8 cellular contexts compared by ENCODE assay signal in the genomic region with DNA sequence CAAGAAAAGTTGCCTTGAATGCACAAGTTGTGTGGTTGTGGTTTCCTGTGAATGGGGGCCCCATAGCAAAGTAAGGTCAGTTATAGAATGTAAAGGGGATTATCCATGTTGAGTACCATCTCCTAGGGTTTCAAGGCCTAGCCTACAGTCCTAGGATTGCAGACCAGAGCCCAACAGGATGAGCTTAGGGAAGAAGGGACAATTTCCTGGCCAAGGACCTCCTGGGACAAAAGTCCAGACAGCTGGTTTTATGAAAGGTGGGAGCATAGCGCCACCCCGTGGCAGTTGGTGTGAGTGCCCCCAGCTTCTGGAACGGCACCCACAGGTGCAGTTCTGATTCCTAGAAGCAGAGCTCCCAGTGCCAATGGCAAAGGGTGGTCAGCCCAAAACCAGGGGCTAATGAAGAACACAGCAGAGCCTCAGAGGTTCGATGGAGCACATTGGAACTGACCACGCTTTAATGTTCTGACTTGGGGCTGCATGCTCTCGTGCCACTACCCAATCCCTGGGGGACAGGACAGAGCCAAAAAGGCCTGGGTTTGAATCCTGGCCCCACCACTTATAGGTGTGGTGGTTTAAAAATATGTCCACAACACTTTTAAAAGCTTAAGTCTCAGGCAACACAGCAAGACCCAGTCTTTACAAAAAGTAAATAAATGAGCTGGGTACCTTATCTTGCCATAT. TPM values are rescaled to one million over a fixed set of nuclear protein-coding genes. Genes with fewer than 3 reads are reported as not detected.
DNase-seq lines count a peak whose midpoint lies in the region; ATAC-seq and TF ChIP-seq lines count a peak whose summit lies in the region.

No MANE protein-coding gene starts in this region.

- POLR2A ChIA-PET in CD4-positive, alpha-beta T cell (lab: Charles Lee): interaction anchor here (0.7 to 1.6 kb wide), 6 partner anchors 11 to 258 kb away, joined by 3 to 10 read pairs (median 3); a partner anchor contains a TSS

- peak; percentile 64 for ATAC-seq in CD4-positive, alpha-beta T cell (ENCODE audit: poor library complexity)
- no peak for ATAC-seq in GM19023 (IDR thresholded peaks at IDR 0.05; ENCODE audit: unreplicated experiment)

- H3K79me2 ChIP-seq in OCI-LY3 (ENCODE audit: low read length) (no peaks in the 10 kb centered on the region), neural cell (replicated peaks; ENCODE audit: insufficient read depth, low read length) (no peaks in the 10 kb centered on the region)

- no peaks in the 10 kb centered on the region for H3K9me3 ChIP-seq in CD4-positive, alpha-beta T cell (ENCODE audit: control insufficient read depth, low read length)
- H3K9me3 ChIP-seq in OCI-LY3 (ENCODE audit: insufficient read depth, low read length) (no peaks in the 10 kb centered on the region), neural cell (ENCODE audit: low read length) (no peaks in the 10 kb centered on the region), stomach (no peaks in the 10 kb centered on the region)

- H3K27me3 ChIP-seq in CD4-positive, alpha-beta T cell (ENCODE audit: control insufficient read depth, insufficient read depth, low read length): no peaks in the 10 kb centered on the region
- H3K27me3 ChIP-seq in OCI-LY3 (ENCODE audit: low read depth, low read length): no peaks in the 10 kb centered on the region
- no peaks in the 10 kb centered on the region for H3K27me3 ChIP-seq in neural cell (ENCODE audit: insufficient read depth, low read depth, low read length)
- H3K27me3 ChIP-seq in stomach: no peaks in the 10 kb centered on the region

- 36 to 50% (median 46%) methylated on average over 6 of the region's 6 CpGs for WGBS in stomach, 5 donors

- H3K4me2 ChIP-seq in OCI-LY3 (ENCODE audit: low read length) (no peak overlapping the region), neural cell (ENCODE audit: low read length) (no peak overlapping the region)

- no peaks in the 10 kb centered on the region for H3K9me2 ChIP-seq in neural cell (ENCODE audit: insufficient read depth, low read length)

- CTCF ChIA-PET in CD4-positive, alpha-beta T cell (lab: Charles Lee): interaction anchor here (0.6 to 2.7 kb wide), 17 partner anchors 10 to 280 kb away, joined by 3 to 28 read pairs (median 3); a partner anchor contains a TSS

- no peaks in the 10 kb centered on the region for H3K9me3 Mint-ChIP-seq in CD4-positive, alpha-beta T cell
- no peaks in the 10 kb centered on the region for H3K9me3 Mint-ChIP-seq in HFFc6
- no peaks in the 10 kb centered on the region for H3K9me3 Mint-ChIP-seq in activated T-cell treated with anti-CD3 and anti-CD28 coated beads, Interleukin-2, amount 50 U/mL, for 24 hours

- H2AFZ ChIP-seq in OCI-LY3 (ENCODE audit: low read depth, low read length): no peak overlapping the region
- H2AFZ ChIP-seq in neural cell (ENCODE audit: low read depth, low read length): no peak overlapping the region

- H3K36me3 ChIP-seq in OCI-LY3 (replicated peaks; ENCODE audit: low read depth, low read length): peaks cover 4% of the 10 kb centered on the region
- H3K36me3 ChIP-seq in neural cell (ENCODE audit: insufficient read depth, low read length): no peaks in the 10 kb centered on the region
- peaks cover 9 to 56% (median 40%) of the 10 kb centered on the region in 4 donors for H3K36me3 ChIP-seq in stomach

- intact Hi-C loops in CD4-positive, alpha-beta T cell (cut with DNase I, micrococcal nuclease): loop anchor here (1.0 to 10.0 kb wide), 2 partner anchors 154 to 495 kb away; no protein-coding TSS in a partner anchor
- intact Hi-C loops in stomach (cut with DNase I; ENCODE audit: low total_unique reads): loop anchor here (5.0 kb wide), 1 partner anchor 153 kb away; no protein-coding TSS in a partner anchor

- H3K27ac ChIP-seq in CD4-positive, alpha-beta T cell (ENCODE audit: low read depth, low read length): no peak overlapping the region
- no peak overlapping the region for H3K27ac ChIP-seq in OCI-LY3 (ENCODE audit: low read length)
- no peak overlapping the region for H3K27ac ChIP-seq in neural cell (ENCODE audit: low read length)
- H3K27ac ChIP-seq in stomach: no peak overlapping the region

- H3K9ac ChIP-seq in OCI-LY3 (ENCODE audit: low read length) (no peak overlapping the region), neural cell (ENCODE audit: low read length) (no peak overlapping the region)

- TF ChIP-seq RAD21 in neural cell (conservative IDR thresholded peaks at IDR 0.05): peak; percentile 84

- peaks cover 6% of the 10 kb centered on the region for H3K4me1 Mint-ChIP-seq in CD4-positive, alpha-beta T cell (ENCODE audit: low read depth)
- no peaks in the 10 kb centered on the region for H3K4me1 Mint-ChIP-seq in HFFc6 (ENCODE audit: low read depth)
- H3K4me1 Mint-ChIP-seq in activated T-cell treated with anti-CD3 and anti-CD28 coated beads, Interleukin-2, amount 50 U/mL, for 24 hours (ENCODE audit: low read depth): peaks cover 14% of the 10 kb centered on the region

- H3K4me1 ChIP-seq in OCI-LY3 (ENCODE audit: low read length) (no peaks in the 10 kb centered on the region), stomach (peaks cover 0 to 4% (median 0%) of the 10 kb centered on the region in 4 donors)

- peak; percentile 42 to 75 (median 62) for DNase-seq in CD4-positive, alpha-beta T cell
- DNase-seq in HFFc6 (peak; percentile 32), fibroblast of mammary gland (ENCODE audit: low read depth) (peak; percentile 66), stomach (peak; percentile 82)
- DNase-seq in activated T-cell treated with anti-CD3 and anti-CD28 coated beads, Interleukin-2, amount 50 U/mL, for 24 hours: peak; percentile 84

- no peak overlapping the region for H3K4me3 Mint-ChIP-seq in CD4-positive, alpha-beta T cell
- H3K4me3 Mint-ChIP-seq in HFFc6: no peak overlapping the region
- H3K4me3 Mint-ChIP-seq in activated T-cell treated with anti-CD3 and anti-CD28 coated beads, Interleukin-2, amount 50 U/mL, for 24 hours: no peak overlapping the region

- TF ChIP-seq CTCF in CD4-positive, alpha-beta T cell (IDR thresholded peaks at IDR 0.05): peak; percentile 88
- TF ChIP-seq CTCF in HFFc6 (IDR thresholded peaks at IDR 0.05): peak; percentile 97
- TF ChIP-seq CTCF in OCI-LY3 (IDR thresholded peaks at IDR 0.05; ENCODE audit: low read depth, low read length): peak; percentile 94
- TF ChIP-seq CTCF in fibroblast of mammary gland (conservative IDR thresholded peaks at IDR 0.05; ENCODE audit: control insufficient read depth, insufficient read depth, low read depth, low read length): peak; percentile 91
- TF ChIP-seq CTCF in neural cell (IDR thresholded peaks at IDR 0.05; ENCODE audit: poor library complexity, severe bottlenecking): peak; percentile 81
- TF ChIP-seq CTCF in stomach (IDR thresholded peaks at IDR 0.05): peak in 6 of 7 experiments; percentile 21 to 92 (median 88)

- peaks cover 65% of the 10 kb centered on the region for H3K36me3 Mint-ChIP-seq in CD4-positive, alpha-beta T cell (ENCODE audit: low read depth)
- peaks cover 8% of the 10 kb centered on the region for H3K36me3 Mint-ChIP-seq in HFFc6 (ENCODE audit: low read depth)
- peaks cover 67% of the 10 kb centered on the region for H3K36me3 Mint-ChIP-seq in activated T-cell treated with anti-CD3 and anti-CD28 coated beads, Interleukin-2, amount 50 U/mL, for 24 hours (ENCODE audit: low read depth)

- H3F3A ChIP-seq in neural cell (ENCODE audit: insufficient read depth, low read length, poor library complexity, severe bottlenecking): no peaks in the 10 kb centered on the region

- TF ChIP-seq EP300 in neural cell (conservative IDR thresholded peaks at IDR 0.05; ENCODE audit: poor library complexity, severe bottlenecking) (no peak), stomach (IDR thresholded peaks at IDR 0.05) (no peak)

- no peaks in the 10 kb centered on the region for H3K27me3 Mint-ChIP-seq in CD4-positive, alpha-beta T cell
- H3K27me3 Mint-ChIP-seq in HFFc6 (ENCODE audit: insufficient read depth): peaks cover 1% of the 10 kb centered on the region; the same call in 1 of the 2 replicates
- no peaks in the 10 kb centered on the region for H3K27me3 Mint-ChIP-seq in activated T-cell treated with anti-CD3 and anti-CD28 coated beads, Interleukin-2, amount 50 U/mL, for 24 hours

- no peak overlapping the region for H3K4me3 ChIP-seq in OCI-LY3 (ENCODE audit: low read length)
- no peak overlapping the region for H3K4me3 ChIP-seq in fibroblast of mammary gland (ENCODE audit: control insufficient read depth, low read depth, low read length)
- no peak overlapping the region for H3K4me3 ChIP-seq in neural cell (ENCODE audit: low read length)
- H3K4me3 ChIP-seq in stomach: no peak overlapping the region

- no peak for TF ChIP-seq POLR2A in stomach (IDR thresholded peaks at IDR 0.05)

- H4K20me1 ChIP-seq in OCI-LY3 (ENCODE audit: insufficient read depth, low read length): no peaks in the 10 kb centered on the region
- H4K20me1 ChIP-seq in neural cell (ENCODE audit: insufficient read depth): no peaks in the 10 kb centered on the region

- no peak overlapping the region for H3K27ac Mint-ChIP-seq in CD4-positive, alpha-beta T cell
- H3K27ac Mint-ChIP-seq in HFFc6: no peak overlapping the region
- H3K27ac Mint-ChIP-seq in activated T-cell treated with anti-CD3 and anti-CD28 coated beads, Interleukin-2, amount 50 U/mL, for 24 hours: no peak overlapping the region

TF ChIP-seq in neural cell, 6 proteins besides CTCF, POLR2A, EP300 and RAD21:
- TF ChIP-seq EZH2 (IDR thresholded peaks at IDR 0.05; ENCODE audit: borderline replicate concordance, insufficient read depth, low read length, poor library complexity, severe bottlenecking) (no peak), SMC3 (conservative IDR thresholded peaks at IDR 0.05; ENCODE audit: poor library complexity) (peak; percentile 84)

RNA-seq across cellular contexts. Expression of a gene that starts 25.8 kb away (rescaled TPM):
- 10 to 100 TPM in 1 of 2 experiments, 1 to 10 TPM in 1; 10.0 to 10.8 TPM for total RNA-seq in CD4-positive, alpha-beta T cell
- 10 to 100 TPM; 35.5 to 47.3 (median 37.2) TPM for total RNA-seq in HFFc6 (2021; fragmentation: NEBNext Ultra II Directional; extraction: Animal tissue kit (Norgen Biotek cat#: 25700))
- 39.1 and 50.4 TPM in 2 replicates for polyA plus RNA-seq in neural cell
- 20.3 and 23.9 TPM in 2 replicates for polyA minus RNA-seq in neural cell
- total RNA-seq in stomach: 10 to 100 TPM in 4 of 5 donors, 1 to 10 TPM in 1; 4.1 to 75.3 (median 24.2) TPM
- 10 to 100 TPM; 53.6 to 78.6 (median 68.3) TPM for polyA plus RNA-seq in stomach

RNA-seq across cellular contexts. Expression of a gene that starts 27.6 kb away (rescaled TPM):
- total RNA-seq in CD4-positive, alpha-beta T cell: 1 to 10 TPM; 8.4 to 8.5 TPM
- total RNA-seq in HFFc6 (2021; fragmentation: NEBNext Ultra II Directional; extraction: Animal tissue kit (Norgen Biotek cat#: 25700)): 10 to 100 TPM; 29.6 to 38.3 (median 32.0) TPM
- polyA plus RNA-seq in neural cell (59.9 and 62.0 TPM in 2 replicates), stomach (10 to 100 TPM; 37.0 to 57.4 (median 45.4) TPM)
- polyA minus RNA-seq in neural cell: 18.3 and 28.4 TPM in 2 replicates
- 10 to 100 TPM; 12.3 to 58.1 (median 17.8) TPM for total RNA-seq in stomach

RNA-seq across cellular contexts. Expression of a gene that starts 27.7 kb away (rescaled TPM):
- total RNA-seq in CD4-positive, alpha-beta T cell: 10 to 100 TPM; 66.4 to 68.3 TPM
- 100 to 1,000 TPM; 208 to 255 (median 243) TPM for total RNA-seq in HFFc6 (2021; fragmentation: NEBNext Ultra II Directional; extraction: Animal tissue kit (Norgen Biotek cat#: 25700))
- polyA plus RNA-seq in neural cell (55.3 and 60.5 TPM in 2 replicates), stomach (100 to 1,000 TPM in 1 of 3 donors, 10 to 100 TPM in 2; 81.5 to 107 (median 89.2) TPM)
- 52.3 and 56.0 TPM in 2 replicates for polyA minus RNA-seq in neural cell
- total RNA-seq in stomach: 100 to 1,000 TPM in 2 of 5 donors, 10 to 100 TPM in 3; 41.1 to 227 (median 71.9) TPM

Comparison
In these comparisons a context has a peak if more than half of its experiments do, and no peak if none do; other contexts are left out.
1. DNase-seq: peak in every context shown above with its lines; median percentile 84 in activated T-cell treated with anti-CD3 and anti-CD28 coated beads, Interleukin-2, amount 50 U/mL, for 24 hours; 82 in stomach; 66 in fibroblast of mammary gland; 62 in CD4-positive, alpha-beta T cell; 32 in HFFc6.